15 cellular contexts compared by ENCODE assay signal in the genomic region with DNA sequence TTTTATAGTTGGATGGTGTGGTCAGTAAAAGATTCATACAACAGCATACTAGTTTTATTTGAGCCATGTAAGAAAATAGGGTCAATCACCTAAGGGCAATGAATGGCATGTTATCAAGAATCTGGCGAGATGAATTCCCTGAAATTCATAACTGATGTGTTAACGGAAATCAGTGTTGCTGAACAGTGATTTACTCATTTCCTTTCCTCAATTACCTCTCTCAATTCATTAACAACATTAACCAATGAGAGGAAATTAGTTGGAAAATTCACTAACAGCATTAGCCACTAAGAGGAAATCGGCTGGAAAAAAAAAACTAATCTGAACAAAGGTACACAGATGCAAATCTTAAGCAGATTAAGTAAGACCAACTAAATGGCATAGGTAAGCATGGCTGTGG. TPM values are rescaled to one million over a fixed set of nuclear protein-coding genes. Genes with fewer than 3 reads are reported as not detected.
A peak's percentile ranks its signal among the peaks of the same experiment; 100 is the strongest.
DNase-seq lines count a peak whose midpoint lies in the region; TF ChIP-seq lines count a peak whose summit lies in the region.
"Had no signal": no experiment of that assay in that cellular context is flagged by ENCODE, and none has a peak within 500 bp of the region (broad histone marks: within the 10 kb centered on the region; RNA-seq: fewer than 3 reads in every experiment).

No MANE protein-coding gene starts in this region.

- H3K27ac ChIP-seq in PC-9 (peak overlapping the region; percentile 14; the same call in 1 of the 2 replicates), WERI-Rb-1 (no peak overlapping the region)
- H3K27ac ChIP-seq: A549 had no signal

- H3K9me2 ChIP-seq in PC-9 (ENCODE audit: insufficient read depth): peaks cover 10% of the 10 kb centered on the region; the same call in 1 of the 2 replicates

- no peak overlapping the region for H3K4me2 ChIP-seq in PC-9
- H3K4me2 ChIP-seq: A549 had no signal

- TF ChIP-seq CTCF in PC-9 (conservative IDR thresholded peaks at IDR 0.05) (no peak), WERI-Rb-1 (IDR thresholded peaks at IDR 0.05; ENCODE audit: low read depth, low read length) (no peak)

- H3F3A ChIP-seq in PC-9 (ENCODE audit: insufficient read depth, low read depth): peaks cover 22% of the 10 kb centered on the region; the same call in 1 of the 2 replicates

- H3K36me3 ChIP-seq in PC-9 (ENCODE audit: low read depth): peaks cover 57% of the 10 kb centered on the region
- H3K36me3 ChIP-seq in WERI-Rb-1: peaks cover 39% of the 10 kb centered on the region

- intact Hi-C loops in PC-9 (cut with micrococcal nuclease; ENCODE audit: unreplicated experiment): no loop called here

- POLR2A ChIA-PET in PC-9 (lab: Charles Lee; ENCODE audit: unreplicated experiment): no interaction called here

- H3K27me3 ChIP-seq in PC-9 (ENCODE audit: insufficient read depth, low read depth): no peaks in the 10 kb centered on the region
- H3K27me3 ChIP-seq in WERI-Rb-1 (ENCODE audit: insufficient read depth, low read depth, severe bottlenecking): no peaks in the 10 kb centered on the region

- H3K4me1 ChIP-seq in PC-9 (replicated peaks; ENCODE audit: insufficient read depth): peaks cover 18% of the 10 kb centered on the region
- H3K4me1 ChIP-seq: HAP-1 had no signal

- peaks cover 56% of the 10 kb centered on the region for H3K79me2 ChIP-seq in PC-9 (ENCODE audit: low read depth)

- no peak overlapping the region for H2AFZ ChIP-seq in PC-9

- no TSS peak for BruUV-seq in PC-9 (replicated peaks; lab: Mats Ljungman, UMichigan)

- CTCF ChIA-PET in PC-9 (lab: Charles Lee): no interaction called here

- DNase-seq in PC-9 (no peak), dermis microvascular lymphatic vessel endothelial cell (ENCODE audit: low read depth in 2 of 2) (peak; percentile 26 to 47), left kidney (ENCODE audit: low read depth, low spot score) (peak; percentile 18), NCI-H128 (lab: John Stamatoyannopoulos, UW; ENCODE audit: unreplicated experiment) (no peak), ureter (ENCODE audit: low spot score) (no peak), kidney glomerular epithelial cell (lab: John Stamatoyannopoulos, UW) (no peak), WERI-Rb-1 (no peak)
- DNase-seq: CD8-positive, alpha-beta T cell; COR-L47; DMS153; DMS79 treated with DMSO at 0.1 percent for 48 hours; EL had no signal

- no peaks in the 10 kb centered on the region for H4K20me1 ChIP-seq in PC-9 (ENCODE audit: insufficient read depth)

- H3K4me3 ChIP-seq in PC-9 (0 out of 2 replicates have a peak overlapping the region, but pooled peaks have one; percentile 7), WERI-Rb-1 (ENCODE audit: low read depth, low read length) (no peak overlapping the region)
- H3K4me3 ChIP-seq: A549, HAP-1 had no signal

- H3K9me3 ChIP-seq in PC-9 (ENCODE audit: insufficient read depth, low read depth) (no peaks in the 10 kb centered on the region), WERI-Rb-1 (ENCODE audit: severe bottlenecking) (no peaks in the 10 kb centered on the region)
- H3K9me3 ChIP-seq: A549, HAP-1 had no signal

RNA-seq across cellular contexts. Expression of a gene that starts 6.3 kb away (rescaled TPM):
- total RNA-seq in PC-9 (2021) (30.4 and 36.2 TPM in 2 replicates), dermis microvascular lymphatic vessel endothelial cell (29.1 and 29.3 TPM in 2 replicates), ureter (27.7 TPM)

RNA-seq across cellular contexts. Expression of a gene that starts 52.4 kb away (rescaled TPM):
- total RNA-seq in PC-9 (2021) (25.9 and 31.0 TPM in 2 replicates), dermis microvascular lymphatic vessel endothelial cell (not detected in 2 replicates), ureter (8.4 TPM)
- total RNA-seq: CD8-positive, alpha-beta T cell; HepG2 had no signal

Comparison
In these comparisons a context has a peak if more than half of its experiments do, and no peak if none do; other contexts are left out.
1. DNase-seq: peak in dermis microvascular lymphatic vessel endothelial cell (2 of 2) and left kidney (single experiment); none in PC-9 (0 of 2), NCI-H128 (single experiment), ureter (single experiment), kidney glomerular epithelial cell (single experiment) and WERI-Rb-1 (single experiment).